ENCODE assay signal across 8 cellular contexts in genomic region chr14:37594238-37594915, GRCh38. TPM values are rescaled to one million over a fixed set of nuclear protein-coding genes. Genes with fewer than 3 reads are reported as not detected.
DNase-seq lines count a peak whose midpoint lies in the region; ATAC-seq and TF ChIP-seq lines count a peak whose summit lies in the region.

No MANE protein-coding gene starts in this region.

- DNase-seq in AG08395 (ENCODE audit: low spot score) (peak; percentile 68), NCI-H2029 (lab: John Stamatoyannopoulos, UW) (peak; percentile 95), T-cell (peak in 2 of 34 experiments; percentile 5 to 14), epithelial cell of esophagus (ENCODE audit: low read depth) (peak; percentile 93), naive B cell (no peak)

- POLR2A ChIA-PET in T-cell (lab: Charles Lee), result no interaction called here

- H3K27me3 Mint-ChIP-seq in T-cell (peaks cover 57 to 77% of the 10 kb centered on the region in 2 donors), naive B cell (peaks cover 54 to 75% (median 67%) of the 10 kb centered on the region in 3 donors)

- H3K36me3 Mint-ChIP-seq in T-cell (no peaks in the 10 kb centered on the region), naive B cell (peaks cover 10 to 12% of the 10 kb centered on the region in 2 donors)

- H3K4me1 Mint-ChIP-seq in T-cell (peaks cover 14 to 36% (median 28%) of the 10 kb centered on the region in 3 donors), naive B cell (peaks cover 11 to 30% (median 20%) of the 10 kb centered on the region in 3 donors)

- H3K27ac Mint-ChIP-seq in T-cell (peak overlapping the region in 1 of 2 donors; percentile 11), naive B cell (peak overlapping the region in 3 of 6 donors; percentile 47 to 74 (median 59))

- peak; percentile 46; the same call in 1 of the 2 replicates for TF ChIP-seq CTCF in GM12874 (IDR thresholded peaks at IDR 0.05; ENCODE audit: insufficient read depth, low read depth, low read length)
- TF ChIP-seq CTCF in epithelial cell of esophagus (IDR thresholded peaks at IDR 0.05; ENCODE audit: insufficient read depth, low read depth, low read length, missing control alignments), result peak; percentile 90

- H3K9me3 Mint-ChIP-seq in T-cell (peaks cover 0 to 2% (median under 1%) of the 10 kb centered on the region in 3 donors), naive B cell (peaks cover 0 to 44% (median 17%) of the 10 kb centered on the region in 7 donors)

- ATAC-seq in T-cell (replicated peaks in 1 of 4) (no peak), naive B cell (ENCODE audit: low read depth in 2 of 2) (no peak), GM18520 (IDR thresholded peaks at IDR 0.05; ENCODE audit: unreplicated experiment) (no peak), HG03442 (IDR thresholded peaks at IDR 0.05; ENCODE audit: unreplicated experiment) (no peak)

- H3K4me3 Mint-ChIP-seq in T-cell (peak overlapping the region; percentile 34 to 76 (median 37)), naive B cell (peak overlapping the region in 5 of 8 donors; percentile 55 to 84 (median 59))

- peak overlapping the region; percentile 62 for H3K4me3 ChIP-seq in epithelial cell of esophagus (ENCODE audit: low read length)

- CTCF ChIA-PET in T-cell (lab: Charles Lee), result no interaction called here

RNA-seq across cellular contexts. Expression of gene FOXA1, which starts 0.7 kb away (rescaled TPM):
- total RNA-seq in T-cell, result under 1 TPM in 4 of 5 donors, not detected in 1; 0.23 to 0.67 (median 0.57) TPM
- polyA plus RNA-seq in naive B cell (ENCODE audit: low read depth in 6 of 6), result not detected

RNA-seq across cellular contexts. Expression of gene TTC6, which starts 1.1 kb away (rescaled TPM):
- not detected for total RNA-seq in T-cell
- polyA plus RNA-seq in naive B cell (ENCODE audit: low read depth in 6 of 6), result not detected
